Comparison of ENCODE assay signal across 2 cellular contexts in the genomic region with DNA sequence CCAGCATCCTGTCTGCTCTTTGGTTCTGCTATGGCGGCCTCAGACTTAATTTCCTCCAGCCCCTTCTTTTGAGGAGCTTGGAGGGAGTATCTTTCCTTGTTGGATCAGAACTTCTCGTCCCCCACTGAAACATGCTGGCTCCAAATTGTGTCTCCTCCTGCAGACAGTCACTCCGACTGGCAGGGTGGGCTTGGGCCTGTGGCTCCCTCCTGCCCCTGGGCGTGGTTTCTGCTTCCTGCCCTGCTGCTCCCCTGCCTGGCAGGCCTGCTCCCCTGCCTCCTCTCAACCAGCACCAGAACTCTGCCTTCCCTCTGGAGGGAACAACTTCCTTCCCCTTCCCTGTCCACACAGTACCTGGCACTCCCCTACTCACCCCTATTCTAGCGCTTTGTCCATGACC. TPM values are rescaled to one million over a fixed set of nuclear protein-coding genes. Genes with fewer than 3 reads are reported as not detected.
"Had no signal": no experiment of that assay in that cellular context is flagged by ENCODE, and none has a peak within 500 bp of the region (broad histone marks: within the 10 kb centered on the region; RNA-seq: fewer than 3 reads in every experiment).

No MANE protein-coding gene starts in this region.

RNA-seq across cellular contexts. Expression of a gene that starts 3.8 kb away (rescaled TPM):
- total RNA-seq: bronchial epithelial cell, cardiac muscle cell had no signal
